18 cellular contexts compared by ENCODE assay signal in the genomic region with DNA sequence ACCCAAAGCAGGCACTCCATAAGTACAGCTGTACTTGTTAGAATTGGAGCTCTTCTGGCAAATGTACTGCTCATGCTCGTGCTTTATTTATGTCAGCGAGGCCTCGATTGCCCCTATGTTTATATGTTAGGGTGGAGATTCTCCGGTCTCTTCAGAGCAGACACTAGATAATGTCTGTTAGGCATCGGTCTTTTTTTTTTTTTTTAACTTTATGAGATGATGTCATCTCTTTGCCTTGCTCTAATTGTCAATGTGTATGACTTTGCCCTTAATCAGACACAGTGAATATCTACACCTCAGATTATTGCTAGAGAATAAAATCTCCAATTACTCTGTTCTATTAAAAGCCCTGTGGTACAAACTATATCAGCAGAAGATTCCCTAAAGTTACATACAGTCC.
"Had no signal": no experiment of that assay in that cellular context is flagged by ENCODE, and none has a peak within 500 bp of the region (broad histone marks: within the 10 kb centered on the region; RNA-seq: fewer than 3 reads in every experiment).

No MANE protein-coding gene starts in this region.

- DNase-seq: effector memory CD8-positive, alpha-beta T cell; kidney; left cardiac atrium; left ventricle myocardium superior; mesendoderm; naive thymus-derived CD4-positive, alpha-beta T cell; posterior cingulate gyrus; sigmoid colon; stimulated activated CD4-positive, alpha-beta T cell treated with anti-CD3 and anti-CD28 coated beads, Interleukin-12 subunit alpha, Interleukin-12 subunit beta, amount 100 ng/mL, for 4 hours; stimulated activated CD4-positive, alpha-beta T cell treated with anti-CD3 and anti-CD28 coated beads, Interleukin-2, amount 100 ng/mL, for 48 hours; stimulated activated naive CD4-positive, alpha-beta T cell treated with Interleukin-2 at 50 U/mL for 16 hours had no signal

- H3K4me1 ChIP-seq: esophagus muscularis mucosa had no signal

- H3K9me3 ChIP-seq: neutrophil had no signal

- H3K36me3 ChIP-seq: esophagus muscularis mucosa, neutrophil, sigmoid colon had no signal

- H3K4me3 ChIP-seq: esophagus muscularis mucosa, lung, sigmoid colon, skin epidermis had no signal

- H3K27me3 ChIP-seq: sigmoid colon had no signal

- FAIRE-seq: colon, kidney had no signal

- ATAC-seq: effector memory CD8-positive, alpha-beta T cell; left cardiac atrium; left ventricle myocardium superior; naive thymus-derived CD4-positive, alpha-beta T cell had no signal

- H3K27ac ChIP-seq: epithelial cell of prostate, esophagus muscularis mucosa, foreskin keratinocyte, neutrophil, sigmoid colon, skin epidermis had no signal
